ENCODE assay signal across 2 cellular contexts in the genomic region with DNA sequence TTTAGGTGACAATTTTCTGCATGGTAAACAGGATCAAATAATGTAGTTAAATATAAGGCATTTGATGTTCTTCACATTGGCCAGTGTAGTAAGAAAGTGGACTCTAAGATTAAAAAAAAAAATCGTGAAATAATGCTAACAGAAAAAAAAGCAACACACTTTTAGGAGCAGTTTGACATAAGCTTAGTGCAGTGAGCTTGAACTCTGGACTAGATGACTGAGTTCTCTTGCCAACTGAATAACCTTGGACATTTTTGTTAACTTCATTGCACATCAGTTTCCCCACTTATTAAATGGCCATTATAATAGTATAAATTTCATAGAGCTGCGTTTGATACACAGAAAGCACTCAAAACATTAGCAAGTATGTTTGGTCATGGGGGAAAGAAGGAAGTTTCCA.
TF ChIP-seq lines count a peak whose summit lies in the region.

No MANE protein-coding gene starts in this region.

TF ChIP-seq in liver, 16 proteins besides CTCF, POLR2A, EP300 and RAD21 (continued from another document):
- TF ChIP-seq, protein P1, sequence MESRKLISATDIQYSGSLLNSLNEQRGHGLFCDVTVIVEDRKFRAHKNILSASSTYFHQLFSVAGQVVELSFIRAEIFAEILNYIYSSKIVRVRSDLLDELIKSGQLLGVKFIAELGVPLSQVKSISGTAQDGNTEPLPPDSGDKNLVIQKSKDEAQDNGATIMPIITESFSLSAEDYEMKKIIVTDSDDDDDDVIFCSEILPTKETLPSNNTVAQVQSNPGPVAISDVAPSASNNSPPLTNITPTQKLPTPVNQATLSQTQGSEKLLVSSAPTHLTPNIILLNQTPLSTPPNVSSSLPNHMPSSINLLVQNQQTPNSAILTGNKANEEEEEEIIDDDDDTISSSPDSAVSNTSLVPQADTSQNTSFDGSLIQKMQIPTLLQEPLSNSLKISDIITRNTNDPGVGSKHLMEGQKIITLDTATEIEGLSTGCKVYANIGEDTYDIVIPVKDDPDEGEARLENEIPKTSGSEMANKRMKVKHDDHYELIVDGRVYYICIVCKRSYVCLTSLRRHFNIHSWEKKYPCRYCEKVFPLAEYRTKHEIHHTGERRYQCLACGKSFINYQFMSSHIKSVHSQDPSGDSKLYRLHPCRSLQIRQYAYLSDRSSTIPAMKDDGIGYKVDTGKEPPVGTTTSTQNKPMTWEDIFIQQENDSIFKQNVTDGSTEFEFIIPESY (IDR thresholded peaks at IDR 0.05) = no peak
- TF ChIP-seq, protein P2, sequence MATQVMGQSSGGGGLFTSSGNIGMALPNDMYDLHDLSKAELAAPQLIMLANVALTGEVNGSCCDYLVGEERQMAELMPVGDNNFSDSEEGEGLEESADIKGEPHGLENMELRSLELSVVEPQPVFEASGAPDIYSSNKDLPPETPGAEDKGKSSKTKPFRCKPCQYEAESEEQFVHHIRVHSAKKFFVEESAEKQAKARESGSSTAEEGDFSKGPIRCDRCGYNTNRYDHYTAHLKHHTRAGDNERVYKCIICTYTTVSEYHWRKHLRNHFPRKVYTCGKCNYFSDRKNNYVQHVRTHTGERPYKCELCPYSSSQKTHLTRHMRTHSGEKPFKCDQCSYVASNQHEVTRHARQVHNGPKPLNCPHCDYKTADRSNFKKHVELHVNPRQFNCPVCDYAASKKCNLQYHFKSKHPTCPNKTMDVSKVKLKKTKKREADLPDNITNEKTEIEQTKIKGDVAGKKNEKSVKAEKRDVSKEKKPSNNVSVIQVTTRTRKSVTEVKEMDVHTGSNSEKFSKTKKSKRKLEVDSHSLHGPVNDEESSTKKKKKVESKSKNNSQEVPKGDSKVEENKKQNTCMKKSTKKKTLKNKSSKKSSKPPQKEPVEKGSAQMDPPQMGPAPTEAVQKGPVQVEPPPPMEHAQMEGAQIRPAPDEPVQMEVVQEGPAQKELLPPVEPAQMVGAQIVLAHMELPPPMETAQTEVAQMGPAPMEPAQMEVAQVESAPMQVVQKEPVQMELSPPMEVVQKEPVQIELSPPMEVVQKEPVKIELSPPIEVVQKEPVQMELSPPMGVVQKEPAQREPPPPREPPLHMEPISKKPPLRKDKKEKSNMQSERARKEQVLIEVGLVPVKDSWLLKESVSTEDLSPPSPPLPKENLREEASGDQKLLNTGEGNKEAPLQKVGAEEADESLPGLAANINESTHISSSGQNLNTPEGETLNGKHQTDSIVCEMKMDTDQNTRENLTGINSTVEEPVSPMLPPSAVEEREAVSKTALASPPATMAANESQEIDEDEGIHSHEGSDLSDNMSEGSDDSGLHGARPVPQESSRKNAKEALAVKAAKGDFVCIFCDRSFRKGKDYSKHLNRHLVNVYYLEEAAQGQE (IDR thresholded peaks at IDR 0.05) = no peak
- TF ChIP-seq YY1 (IDR thresholded peaks at IDR 0.05) (peak; percentile 12), RXRA (IDR thresholded peaks at IDR 0.05) (peak in 1 of 2 donors; percentile 15), FOXA1 (IDR thresholded peaks at IDR 0.05) (no peak), EGR1 (IDR thresholded peaks at IDR 0.05; ENCODE audit: low read depth in 2 of 2) (no peak)

TF ChIP-seq in HepG2, 621 proteins besides CTCF, POLR2A, EP300 and RAD21 (continued from another document):
- TF ChIP-seq, protein P3, sequence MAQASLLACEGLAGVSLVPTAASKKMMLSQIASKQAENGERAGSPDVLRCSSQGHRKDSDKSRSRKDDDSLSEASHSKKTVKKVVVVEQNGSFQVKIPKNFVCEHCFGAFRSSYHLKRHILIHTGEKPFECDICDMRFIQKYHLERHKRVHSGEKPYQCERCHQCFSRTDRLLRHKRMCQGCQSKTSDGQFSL (CRISPR knock-in tag; IDR thresholded peaks at IDR 0.05) = no peak
- no peak for TF ChIP-seq TCF7 (IDR thresholded peaks at IDR 0.05; ENCODE audit: low read depth)
- TF ChIP-seq, protein P4, sequence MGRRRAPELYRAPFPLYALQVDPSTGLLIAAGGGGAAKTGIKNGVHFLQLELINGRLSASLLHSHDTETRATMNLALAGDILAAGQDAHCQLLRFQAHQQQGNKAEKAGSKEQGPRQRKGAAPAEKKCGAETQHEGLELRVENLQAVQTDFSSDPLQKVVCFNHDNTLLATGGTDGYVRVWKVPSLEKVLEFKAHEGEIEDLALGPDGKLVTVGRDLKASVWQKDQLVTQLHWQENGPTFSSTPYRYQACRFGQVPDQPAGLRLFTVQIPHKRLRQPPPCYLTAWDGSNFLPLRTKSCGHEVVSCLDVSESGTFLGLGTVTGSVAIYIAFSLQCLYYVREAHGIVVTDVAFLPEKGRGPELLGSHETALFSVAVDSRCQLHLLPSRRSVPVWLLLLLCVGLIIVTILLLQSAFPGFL (CRISPR knock-in tag; IDR thresholded peaks at IDR 0.05) = no peak
TF ChIP-seq in HepG2: peak in this region for 0.
